ENCODE assay signal across 11 cellular contexts in genomic region chr3:76308541-76308940, GRCh38.
DNase-seq lines count a peak whose midpoint lies in the region; ATAC-seq and TF ChIP-seq lines count a peak whose summit lies in the region.
"Had no signal": no experiment of that assay in that cellular context is flagged by ENCODE, and none has a peak within 500 bp of the region (broad histone marks: within the 10 kb centered on the region; RNA-seq: fewer than 3 reads in every experiment).

No MANE protein-coding gene starts in this region.

- no peak for TF ChIP-seq CTCF in gastroesophageal sphincter (IDR thresholded peaks at IDR 0.05)

- H3K4me3 ChIP-seq in gastroesophageal sphincter, result no peak overlapping the region

- H3K9me3 ChIP-seq in gastroesophageal sphincter, result peaks cover 0 to 4% (median 0%) of the 10 kb centered on the region in 3 donors

- ATAC-seq in gastroesophageal sphincter (peak; percentile 44), left cardiac atrium (no peak)

- DNase-seq in AG20443 (ENCODE audit: low spot score) (peak; percentile 21), dedifferentiated amniotic fluid mesenchymal stem cell (ENCODE audit: extremely low spot score) (peak; percentile 74), left cardiac atrium (no peak), DMS 273 treated with DMSO at 0.1 percent for 48 hours (lab: John Stamatoyannopoulos, UW) (no peak), NCI-H2171 (lab: John Stamatoyannopoulos, UW) (no peak), MV-4-11 (lab: John Stamatoyannopoulos, UW) (no peak)
- DNase-seq: DMS79, NCI-H226, NCI-H526, SIG-M5 had no signal

- no peak overlapping the region for H3K27ac ChIP-seq in gastroesophageal sphincter

- no peak for TF ChIP-seq POLR2A in gastroesophageal sphincter (IDR thresholded peaks at IDR 0.05)

- no peaks in the 10 kb centered on the region for H3K4me1 ChIP-seq in gastroesophageal sphincter

- intact Hi-C loops in left cardiac atrium (cut with DNase I), result no loop called here

- no peaks in the 10 kb centered on the region for H3K27me3 ChIP-seq in gastroesophageal sphincter

- TF ChIP-seq EP300 in gastroesophageal sphincter (IDR thresholded peaks at IDR 0.05), result no peak

- H3K36me3 ChIP-seq in gastroesophageal sphincter, result no peaks in the 10 kb centered on the region

Comparison
In these comparisons a context has a peak if more than half of its experiments do, and no peak if none do; other contexts are left out.
1. DNase-seq: peak in AG20443 (single experiment) and dedifferentiated amniotic fluid mesenchymal stem cell (single experiment); none in left cardiac atrium (single experiment), DMS 273 treated with DMSO at 0.1 percent for 48 hours (single experiment), NCI-H2171 (single experiment) and MV-4-11 (single experiment).